Comparison of ENCODE assay signal across 30 cellular contexts in genomic region chr6:3240595-3240994, GRCh38. TPM values are rescaled to one million over a fixed set of nuclear protein-coding genes. Genes with fewer than 3 reads are reported as not detected.
"Had no signal": no experiment of that assay in that cellular context is flagged by ENCODE, and none has a peak within 500 bp of the region (broad histone marks: within the 10 kb centered on the region; RNA-seq: fewer than 3 reads in every experiment).

No MANE protein-coding gene starts in this region.

- H3K4me3 Mint-ChIP-seq: activated CD4-positive, alpha-beta memory T cell treated with anti-CD3 and anti-CD28 coated beads, Interleukin-2, amount 10 ng/mL, durations not matched to agents 7 days and 5 days; activated CD4-positive, alpha-beta T cell treated with anti-CD3 and anti-CD28 coated beads, Interleukin-2, amount 10 ng/mL, durations not matched to agents 7 days and 5 days; activated naive CD8-positive, alpha-beta T cell; activated T-cell treated with anti-CD3 and anti-CD28 coated beads, Interleukin-2, amount 50 U/mL, for 4 hours; activated T-helper 17 cell treated with anti-CD3 and anti-CD28 coated beads, Interleukin-2, amount 50 U/mL, for 72 hours; central memory CD8-positive, alpha-beta T cell; effector memory CD8-positive, alpha-beta T cell had no signal

- H3K36me3 Mint-ChIP-seq: activated naive CD8-positive, alpha-beta T cell had no signal

- H3K4me3 ChIP-seq: adrenal gland, body of pancreas, breast epithelium, cardiac muscle cell, esophagus muscularis mucosa, gastrocnemius medialis, heart left ventricle had no signal

- H3K9me3 Mint-ChIP-seq: activated CD4-positive, alpha-beta memory T cell treated with anti-CD3 and anti-CD28 coated beads, Interleukin-2, amount 10 ng/mL, durations not matched to agents 7 days and 5 days; activated CD4-positive, alpha-beta T cell treated with anti-CD3 and anti-CD28 coated beads, Interleukin-2, amount 10 ng/mL, durations not matched to agents 7 days and 5 days; activated T-cell treated with anti-CD3 and anti-CD28 coated beads, Interleukin-2, amount 50 U/mL, for 4 hours; activated T-helper 17 cell treated with anti-CD3 and anti-CD28 coated beads, Interleukin-2, amount 50 U/mL, for 72 hours; central memory CD8-positive, alpha-beta T cell; effector memory CD8-positive, alpha-beta T cell had no signal

- H3K4me1 Mint-ChIP-seq: activated CD4-positive, alpha-beta memory T cell treated with anti-CD3 and anti-CD28 coated beads, Interleukin-2, amount 10 ng/mL, durations not matched to agents 7 days and 5 days; activated CD4-positive, alpha-beta T cell treated with anti-CD3 and anti-CD28 coated beads, Interleukin-2, amount 10 ng/mL, durations not matched to agents 7 days and 5 days; activated T-helper 17 cell treated with anti-CD3 and anti-CD28 coated beads, Interleukin-2, amount 50 U/mL, for 72 hours; central memory CD8-positive, alpha-beta T cell had no signal

- H3K4me1 ChIP-seq: adrenal gland, body of pancreas, breast epithelium, esophagus muscularis mucosa, foreskin keratinocyte, gastrocnemius medialis, heart left ventricle had no signal

- DNase-seq: activated CD4-positive, alpha-beta memory T cell treated with anti-CD3 and anti-CD28 coated beads, Interleukin-2, amount 10 ng/mL, durations not matched to agents 7 days and 5 days; activated CD4-positive, alpha-beta T cell treated with anti-CD3 and anti-CD28 coated beads for 1 hour; activated CD4-positive, alpha-beta T cell treated with anti-CD3 and anti-CD28 coated beads for 4 hours; activated CD4-positive, alpha-beta T cell treated with anti-CD3 and anti-CD28 coated beads, Interleukin-2, amount 10 ng/mL, durations not matched to agents 7 days and 5 days; activated CD4-positive, alpha-beta T cell treated with anti-CD3 and anti-CD28 coated beads, Interleukin-2, amount 50 U/mL, for 4 hours; activated effector memory CD4-positive, alpha-beta T cell treated with Interleukin-2 at 50 U/mL for 16 hours; activated gamma-delta T cell treated with Interleukin-2 at 50 U/mL for 16 hours; activated naive CD4-positive, alpha-beta T cell treated with anti-CD3 and anti-CD28 coated beads, Interleukin-2, amount 50 U/mL, for 16 hours; activated naive CD4-positive, alpha-beta T cell treated with Interleukin-2 at 50 U/mL for 16 hours; activated T-cell treated with anti-CD3 and anti-CD28 coated beads, Interleukin-2, amount 50 U/mL, for 4 hours; adrenal gland; amygdala; body of pancreas; cortex of kidney; dermis blood vessel endothelial cell; effector CD4-positive, alpha-beta T cell; effector memory CD8-positive, alpha-beta T cell; erythroblast; foreskin keratinocyte; gastrocnemius medialis; glutamatergic neuron; heart left ventricle; T-helper 2 cell had no signal

- H3K27me3 ChIP-seq: body of pancreas, breast epithelium, cardiac muscle cell had no signal

- H3K9me3 ChIP-seq: adrenal gland, body of pancreas, breast epithelium, esophagus muscularis mucosa, gastrocnemius medialis, heart left ventricle had no signal

- H3K36me3 ChIP-seq: adrenal gland, breast epithelium, cardiac muscle cell, esophagus muscularis mucosa, gastrocnemius medialis, heart left ventricle had no signal

- H3K27ac Mint-ChIP-seq: activated CD4-positive, alpha-beta memory T cell treated with anti-CD3 and anti-CD28 coated beads, Interleukin-2, amount 10 ng/mL, durations not matched to agents 7 days and 5 days; activated CD4-positive, alpha-beta T cell treated with anti-CD3 and anti-CD28 coated beads, Interleukin-2, amount 10 ng/mL, durations not matched to agents 7 days and 5 days; activated naive CD8-positive, alpha-beta T cell; activated T-helper 17 cell treated with anti-CD3 and anti-CD28 coated beads, Interleukin-2, amount 50 U/mL, for 72 hours; effector memory CD8-positive, alpha-beta T cell had no signal

- FAIRE-seq: colon had no signal

- H3K27ac ChIP-seq: adrenal gland, body of pancreas, breast epithelium, cardiac muscle cell, esophagus muscularis mucosa, foreskin keratinocyte, gastrocnemius medialis, heart left ventricle had no signal

- ATAC-seq: activated T-cell treated with anti-CD3 and anti-CD28 coated beads, Interleukin-2, amount 50 U/mL, for 4 hours; activated T-helper 17 cell treated with anti-CD3 and anti-CD28 coated beads, Interleukin-2, amount 50 U/mL, for 72 hours; body of pancreas; effector memory CD8-positive, alpha-beta T cell; foreskin keratinocyte; gastrocnemius medialis; heart left ventricle had no signal

RNA-seq across cellular contexts. Expression of gene TUBB2B, which starts 13.1 kb away (rescaled TPM):
- total RNA-seq: activated CD4-positive, alpha-beta memory T cell treated with anti-CD3 and anti-CD28 coated beads, Interleukin-2, amount 10 ng/mL, durations not matched to agents 7 days and 5 days; activated CD4-positive, alpha-beta T cell treated with anti-CD3 and anti-CD28 coated beads, Interleukin-2, amount 10 ng/mL, durations not matched to agents 7 days and 5 days had no signal
